In genomic region chr19:14147797-14148605, GRCh38 we compare ENCODE assay signal across 8 cellular contexts. TPM values are rescaled to one million over a fixed set of nuclear protein-coding genes. Genes with fewer than 3 reads are reported as not detected.
A peak's percentile ranks its signal among the peaks of the same experiment; 100 is the strongest.
DNase-seq lines count a peak whose midpoint lies in the region; ATAC-seq and TF ChIP-seq lines count a peak whose summit lies in the region.

No MANE protein-coding gene starts in this region.

- intact Hi-C loops in activated CD4-positive, alpha-beta T cell treated with anti-CD3 and anti-CD28 coated beads, Interleukin-2, amount 10 ng/mL, durations not matched to agents 24 days and 14 days (cut with micrococcal nuclease), result no loop called here
- intact Hi-C loops in dorsolateral prefrontal cortex (cut with DNase I), result loop anchor here (1.0 to 5.0 kb wide), 4 partner anchors 49 to 201 kb away; no protein-coding TSS in a partner anchor

- peak overlapping the region; percentile 85 for H3K27ac Mint-ChIP-seq in activated CD4-positive, alpha-beta T cell treated with anti-CD3 and anti-CD28 coated beads, Interleukin-2, amount 10 ng/mL, durations not matched to agents 24 days and 14 days

- no peaks in the 10 kb centered on the region for H3K27me3 Mint-ChIP-seq in activated CD4-positive, alpha-beta T cell treated with anti-CD3 and anti-CD28 coated beads, Interleukin-2, amount 10 ng/mL, durations not matched to agents 24 days and 14 days

- no peaks in the 10 kb centered on the region for H3K27me3 ChIP-seq in dorsolateral prefrontal cortex

- H3K4me3 ChIP-seq in dorsolateral prefrontal cortex, result peak overlapping the region in 14 of 59 donors; percentile 0 to 42 (median 14)

- no peaks in the 10 kb centered on the region for H3K36me3 Mint-ChIP-seq in activated CD4-positive, alpha-beta T cell treated with anti-CD3 and anti-CD28 coated beads, Interleukin-2, amount 10 ng/mL, durations not matched to agents 24 days and 14 days (ENCODE audit: low read depth)

- no peaks in the 10 kb centered on the region for H3K9me3 Mint-ChIP-seq in activated CD4-positive, alpha-beta T cell treated with anti-CD3 and anti-CD28 coated beads, Interleukin-2, amount 10 ng/mL, durations not matched to agents 24 days and 14 days

- DNase-seq in DMS53 treated with DMSO at 0.1 percent for 48 hours (lab: John Stamatoyannopoulos, UW; ENCODE audit: unreplicated experiment), result peak; percentile 37
- DNase-seq in LHCN-M2 (ENCODE audit: low read depth), result peak; percentile 25
- DNase-seq in activated CD4-positive, alpha-beta T cell treated with anti-CD3 and anti-CD28 coated beads, Interleukin-2, amount 10 ng/mL, durations not matched to agents 24 days and 14 days, result peak; percentile 85
- DNase-seq in dorsolateral prefrontal cortex, result peak; percentile 58 to 81 (median 78)
- no peak for DNase-seq in left lobe of liver (ENCODE audit: low spot score)
- DNase-seq in stimulated activated CD4-positive, alpha-beta T cell treated with anti-CD3 and anti-CD28 coated beads, Interleukin-2, amount 100 ng/mL, for 48 hours, result peak; percentile 46 to 52

- TF ChIP-seq CTCF in dorsolateral prefrontal cortex (IDR thresholded peaks at IDR 0.05 in 54 of 56, conservative IDR thresholded peaks at IDR 0.05 in 2 of 56; ENCODE audit: low read depth in 1 of 56, partially characterized antibody in 56 of 56), result peak; percentile 49 to 93 (median 85)

- H3K4me3 Mint-ChIP-seq in activated CD4-positive, alpha-beta T cell treated with anti-CD3 and anti-CD28 coated beads, Interleukin-2, amount 10 ng/mL, durations not matched to agents 24 days and 14 days, result peak overlapping the region; percentile 83

- H3K4me1 Mint-ChIP-seq in activated CD4-positive, alpha-beta T cell treated with anti-CD3 and anti-CD28 coated beads, Interleukin-2, amount 10 ng/mL, durations not matched to agents 24 days and 14 days, result peaks cover 30% of the 10 kb centered on the region

- ATAC-seq in left lobe of liver (peak; percentile 79), HG03045 (IDR thresholded peaks at IDR 0.05; ENCODE audit: unreplicated experiment) (no peak), HG03025 (IDR thresholded peaks at IDR 0.05; ENCODE audit: low FRiP score, unreplicated experiment) (no peak)

- H3K27ac ChIP-seq in dorsolateral prefrontal cortex, result peak overlapping the region in 56 of 59 donors; percentile 9 to 92 (median 79)

RNA-seq across cellular contexts. Expression of gene ASF1B, which starts 11.6 kb away (rescaled TPM):
- total RNA-seq in LHCN-M2 (2014; rRNA removed) (107 and 111 TPM in 2 replicates), dorsolateral prefrontal cortex (1 to 10 TPM in 13 of 120 experiments, under 1 TPM in 42, not detected in 65; 0.22 to 2.4 (median 0.63) TPM), left lobe of liver (0.45 TPM)
- 31.3 TPM for polyA plus RNA-seq in LHCN-M2 (2012)
- 85.8 and 90.2 TPM in 2 replicates for total RNA-seq in activated CD4-positive, alpha-beta T cell treated with anti-CD3 and anti-CD28 coated beads, Interleukin-2, amount 10 ng/mL, durations not matched to agents 24 days and 14 days

RNA-seq across cellular contexts. Expression of gene PRKACA, which starts 30.4 kb away (rescaled TPM):
- 64.7 and 76.2 TPM in 2 replicates for total RNA-seq in LHCN-M2 (2014; rRNA removed)
- polyA plus RNA-seq in LHCN-M2 (2012), result 102 TPM
- 62.6 and 64.7 TPM in 2 replicates for total RNA-seq in activated CD4-positive, alpha-beta T cell treated with anti-CD3 and anti-CD28 coated beads, Interleukin-2, amount 10 ng/mL, durations not matched to agents 24 days and 14 days
- 100 to 1,000 TPM in 118 of 120 experiments, 10 to 100 TPM in 2; 87.9 to 222 (median 163) TPM for total RNA-seq in dorsolateral prefrontal cortex
- total RNA-seq in left lobe of liver, result 78.4 TPM

RNA-seq across cellular contexts. Expression of gene SAMD1, which starts 57.5 kb away (rescaled TPM):
- 59.3 and 64.5 TPM in 2 replicates for total RNA-seq in LHCN-M2 (2014; rRNA removed)
- 27.4 TPM for polyA plus RNA-seq in LHCN-M2 (2012)
- 147 and 152 TPM in 2 replicates for total RNA-seq in activated CD4-positive, alpha-beta T cell treated with anti-CD3 and anti-CD28 coated beads, Interleukin-2, amount 10 ng/mL, durations not matched to agents 24 days and 14 days
- total RNA-seq in dorsolateral prefrontal cortex, result 100 to 1,000 TPM in 1 of 120 experiments, 10 to 100 TPM in 119; 30.2 to 108 (median 43.1) TPM
- total RNA-seq in left lobe of liver, result 19.1 TPM

RNA-seq across cellular contexts. Expression of gene ADGRL1, which starts 58.0 kb away (rescaled TPM):
- total RNA-seq in LHCN-M2 (2014; rRNA removed), result 0.45 and 1.6 TPM in 2 replicates
- polyA plus RNA-seq in LHCN-M2 (2012), result 1.00 TPM
- 14.3 and 17.2 TPM in 2 replicates for total RNA-seq in activated CD4-positive, alpha-beta T cell treated with anti-CD3 and anti-CD28 coated beads, Interleukin-2, amount 10 ng/mL, durations not matched to agents 24 days and 14 days
- total RNA-seq in dorsolateral prefrontal cortex, result 100 to 1,000 TPM in 119 of 120 experiments, 10 to 100 TPM in 1; 90.1 to 295 (median 174) TPM
- total RNA-seq in left lobe of liver, result 1.3 TPM

Comparison
In these comparisons a context has a peak if more than half of its experiments do, and no peak if none do; other contexts are left out.
1. RNA of gene ASF1B, which starts 11.6 kb away (total RNA-seq): 107 to 111 TPM in LHCN-M2 and 85.8 to 90.2 TPM in activated CD4-positive, alpha-beta T cell treated with anti-CD3 and anti-CD28 coated beads, Interleukin-2, amount 10 ng/mL, durations not matched to agents 24 days and 14 days; 0.45 TPM in left lobe of liver (single experiment) and 0.22 to 2.4 TPM in dorsolateral prefrontal cortex; every median in the first group is over 10 times any median in the second.